In the genomic region with DNA sequence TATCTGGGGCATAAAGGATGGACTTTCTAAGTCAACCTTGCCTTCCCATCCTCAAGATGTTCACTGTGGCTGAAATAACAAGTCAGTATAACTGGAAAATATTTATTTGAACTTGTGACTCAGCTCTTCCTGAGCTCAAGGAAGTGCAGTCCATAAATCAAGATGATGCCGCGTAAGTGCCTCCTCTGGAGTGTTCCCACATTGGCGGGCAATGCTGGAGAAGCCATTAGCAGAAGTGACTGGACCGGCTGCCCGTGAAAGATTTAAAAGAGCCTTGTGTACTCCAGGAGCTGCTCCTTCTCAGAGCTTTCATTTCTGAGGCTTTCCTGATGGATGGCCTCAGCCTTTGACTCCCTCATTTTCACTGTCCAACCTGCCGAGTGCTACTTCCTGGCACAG, we compare ENCODE assay signal across 9 cellular contexts. TPM values are rescaled to one million over a fixed set of nuclear protein-coding genes. Genes with fewer than 3 reads are reported as not detected.
DNase-seq lines count a peak whose midpoint lies in the region; FAIRE-seq and TF ChIP-seq lines count a peak whose summit lies in the region.
"Had no signal": no experiment of that assay in that cellular context is flagged by ENCODE, and none has a peak within 500 bp of the region (broad histone marks: within the 10 kb centered on the region; RNA-seq: fewer than 3 reads in every experiment).

No MANE protein-coding gene starts in this region.

- H3F3A ChIP-seq in neural progenitor cell (ENCODE audit: low read depth), result no peaks in the 10 kb centered on the region

- no peaks in the 10 kb centered on the region for H3K9me3 ChIP-seq in small intestine (ENCODE audit: control insufficient read depth, low read depth)
- H3K9me3 ChIP-seq in endodermal cell (ENCODE audit: control insufficient read depth, low read length), result no peaks in the 10 kb centered on the region
- H3K9me3 ChIP-seq in neural progenitor cell (ENCODE audit: low read depth), result no peaks in the 10 kb centered on the region

- H3K4me2 ChIP-seq in neural progenitor cell, result no peak overlapping the region

- DNase-seq in H54 (ENCODE audit: insufficient read length, low spot score), result peak; percentile 97
- DNase-seq in NCI-H69 (lab: John Stamatoyannopoulos, UW), result peak; percentile 81
- DNase-seq in fibroblast of villous mesenchyme (ENCODE audit: low read depth), result peak; percentile 90
- DNase-seq in small intestine, result peak; percentile 59
- DNase-seq in NCI-H2081 (lab: John Stamatoyannopoulos, UW), result no peak
- no peak for DNase-seq in GM13976 (ENCODE audit: low spot score)
- no peak for DNase-seq in endodermal cell
- no peak for DNase-seq in neural progenitor cell (ENCODE audit: low spot score)
- DNase-seq: activated CD4-positive, CD25-positive, alpha-beta regulatory T cell treated with anti-CD3 and anti-CD28 coated beads, Interleukin-2, amount 50 U/mL, for 72 hours had no signal

- TF ChIP-seq CTCF in fibroblast of villous mesenchyme (IDR thresholded peaks at IDR 0.05; ENCODE audit: insufficient read depth, low read depth, low read length) (no peak), GM13976 (IDR thresholded peaks at IDR 0.05; ENCODE audit: borderline replicate concordance, control extremely low read depth, extremely low read depth, insufficient read depth, missing control alignments) (no peak), endodermal cell (conservative IDR thresholded peaks at IDR 0.05) (no peak), neural progenitor cell (IDR thresholded peaks at IDR 0.05) (no peak)

- no peak overlapping the region for H3K4me3 ChIP-seq in fibroblast of villous mesenchyme (ENCODE audit: low read depth, low read length)
- H3K4me3 ChIP-seq in small intestine (ENCODE audit: low read depth in 1 of 2, low read length in 2 of 2), result no peak overlapping the region
- H3K4me3 ChIP-seq in endodermal cell (ENCODE audit: low read length), result no peak overlapping the region
- H3K4me3 ChIP-seq in neural progenitor cell, result no peak overlapping the region

- H3K36me3 Mint-ChIP-seq in endodermal cell (ENCODE audit: low read depth), result no peaks in the 10 kb centered on the region
- no peaks in the 10 kb centered on the region for H3K36me3 Mint-ChIP-seq in neural progenitor cell

- H3K27me3 Mint-ChIP-seq in endodermal cell (ENCODE audit: insufficient read depth) (peaks cover 7% of the 10 kb centered on the region), neural progenitor cell (ENCODE audit: insufficient read depth, low read depth) (peaks cover 17% of the 10 kb centered on the region)

- no peaks in the 10 kb centered on the region for H4K20me1 ChIP-seq in neural progenitor cell (ENCODE audit: low read depth)

- H3K9me3 Mint-ChIP-seq in endodermal cell (no peaks in the 10 kb centered on the region), neural progenitor cell (no peaks in the 10 kb centered on the region)

- in situ Hi-C loops in GM13976 (cut with MboI; ENCODE audit: low sequenced_read_pairs, unreplicated experiment), result no loop called here

- no peak overlapping the region for H3K4me3 Mint-ChIP-seq in endodermal cell
- H3K4me3 Mint-ChIP-seq in neural progenitor cell, result no peak overlapping the region

- no peak overlapping the region for H2AFZ ChIP-seq in neural progenitor cell (replicated peaks)

- no peaks in the 10 kb centered on the region for H3K36me3 ChIP-seq in small intestine (ENCODE audit: control insufficient read depth in 2 of 2, insufficient read depth in 2 of 2, low read length in 2 of 2)
- no peaks in the 10 kb centered on the region for H3K36me3 ChIP-seq in endodermal cell (ENCODE audit: control insufficient read depth, insufficient read depth, low read length)
- no peaks in the 10 kb centered on the region for H3K36me3 ChIP-seq in neural progenitor cell

- H3K27ac ChIP-seq in small intestine (ENCODE audit: low read depth in 1 of 2, low read length in 1 of 2) (peak overlapping the region in 1 of 2 donors; percentile 73), endodermal cell (ENCODE audit: low read depth, low read length) (no peak overlapping the region), neural progenitor cell (no peak overlapping the region)

- H3K4me1 ChIP-seq in small intestine (ENCODE audit: control insufficient read depth in 2 of 2, insufficient read depth in 1 of 2, low read depth in 1 of 2, low read length in 1 of 2) (no peaks in the 10 kb centered on the region), endodermal cell (ENCODE audit: control insufficient read depth, insufficient read depth, low read length) (no peaks in the 10 kb centered on the region), neural progenitor cell (peaks cover 13% of the 10 kb centered on the region)

- TF ChIP-seq POLR2A in H54 (IDR thresholded peaks at IDR 0.05; ENCODE audit: low read depth, low read length), result no peak

- WGBS in small intestine, 3 donors, result 6 to 14% (median 10%) methylated on average over 6 of the region's 6 CpGs
- WGBS in endodermal cell (ENCODE audit: insufficient coverage in 1 of 2, insufficient read length in 1 of 2), 2 experiments, result 90 to 98% methylated on average over 6 of the region's 6 CpGs

- FAIRE-seq in H54 (lab: Jason Lieb, UNC) (peak; percentile 96), small intestine (lab: Jason Lieb, UNC) (no peak)

- H3K9ac ChIP-seq in endodermal cell (ENCODE audit: extremely low read depth, low read length, poor library complexity, severe bottlenecking) (no peak overlapping the region), neural progenitor cell (no peak overlapping the region)

- no peak overlapping the region for H3K27ac Mint-ChIP-seq in endodermal cell
- H3K27ac Mint-ChIP-seq in neural progenitor cell, result no peak overlapping the region

- H3K27me3 ChIP-seq in small intestine (ENCODE audit: control insufficient read depth in 2 of 2, insufficient read depth in 2 of 2, low read length in 2 of 2) (no peaks in the 10 kb centered on the region), endodermal cell (ENCODE audit: control insufficient read depth, insufficient read depth, low read length, poor library complexity, severe bottlenecking) (no peaks in the 10 kb centered on the region), neural progenitor cell (no peaks in the 10 kb centered on the region)

- no peaks in the 10 kb centered on the region for H3K79me2 ChIP-seq in neural progenitor cell (ENCODE audit: low read depth)

- peaks cover 3% of the 10 kb centered on the region for H3K4me1 Mint-ChIP-seq in endodermal cell
- peaks cover 18% of the 10 kb centered on the region for H3K4me1 Mint-ChIP-seq in neural progenitor cell

RNA-seq across cellular contexts. Expression of a gene that starts 17.4 kb away (rescaled TPM):
- 0.43 and 0.97 TPM in 2 replicates for total RNA-seq in fibroblast of villous mesenchyme
- 1 to 10 TPM; 1.1 to 9.9 (median 1.4) TPM for polyA plus RNA-seq in small intestine
- 1 to 10 TPM; 3.6 to 7.1 TPM for total RNA-seq in endodermal cell
- polyA plus RNA-seq in endodermal cell (2013, experiment 1 of 2), result 1.9 TPM
- polyA plus RNA-seq in endodermal cell (2013, experiment 2 of 2), result 2.6 TPM
- 0.15 TPM in 1 of 2 replicates, not detected in the other for total RNA-seq in neural progenitor cell (ENCODE audit: low replicate concordance)

Comparison
In these comparisons a context has a peak if more than half of its experiments do, and no peak if none do; other contexts are left out.
1. DNase-seq: peak in H54 (single experiment), NCI-H69 (single experiment), fibroblast of villous mesenchyme (single experiment) and small intestine (single experiment); none in NCI-H2081 (0 of 2), GM13976 (single experiment), endodermal cell (single experiment) and neural progenitor cell (single experiment).